In genomic region chr11:285894-286220, GRCh38 we compare ENCODE assay signal across 22 cellular contexts. TPM values are rescaled to one million over a fixed set of nuclear protein-coding genes. Genes with fewer than 3 reads are reported as not detected.
DNase-seq lines count a peak whose midpoint lies in the region; ATAC-seq and TF ChIP-seq lines count a peak whose summit lies in the region.
"Had no signal": no experiment of that assay in that cellular context is flagged by ENCODE, and none has a peak within 500 bp of the region (broad histone marks: within the 10 kb centered on the region; RNA-seq: fewer than 3 reads in every experiment).

No MANE protein-coding gene starts in this region.

- H3K27ac Mint-ChIP-seq in activated naive CD4-positive, alpha-beta T cell treated with anti-CD3 and anti-CD28 coated beads, Interleukin-2, amount 10 ng/mL, durations not matched to agents 7 days and 5 days, result peak overlapping the region; percentile 75
- H3K27ac Mint-ChIP-seq in naive thymus-derived CD4-positive, alpha-beta T cell, result peak overlapping the region in 8 of 9 donors; percentile 26 to 99 (median 90)
- no peak overlapping the region for H3K27ac Mint-ChIP-seq in type B pancreatic cell
- H3K27ac Mint-ChIP-seq: dendritic cell treated with granulocyte-macrophage colony-stimulating factor and Interleukin-4, amounts not matched to agents 40 ng/mL and 50 ng/mL, for 4 days; stimulated activated naive CD8-positive, alpha-beta T cell treated with anti-CD3 and anti-CD28 coated beads, Interleukin-15, Interleukin-2, amounts not matched to agents 100 ng/mL and 50 ng/mL, for 24 hours had no signal

- H3K9me3 Mint-ChIP-seq in activated naive CD4-positive, alpha-beta T cell treated with anti-CD3 and anti-CD28 coated beads, Interleukin-2, amount 10 ng/mL, durations not matched to agents 7 days and 5 days, result no peaks in the 10 kb centered on the region
- peaks cover 0 to 4% (median 0%) of the 10 kb centered on the region in 11 donors for H3K9me3 Mint-ChIP-seq in naive thymus-derived CD4-positive, alpha-beta T cell
- H3K9me3 Mint-ChIP-seq in type B pancreatic cell, result no peaks in the 10 kb centered on the region
- H3K9me3 Mint-ChIP-seq: dendritic cell treated with granulocyte-macrophage colony-stimulating factor and Interleukin-4, amounts not matched to agents 40 ng/mL and 50 ng/mL, for 4 days; stimulated activated naive CD8-positive, alpha-beta T cell treated with anti-CD3 and anti-CD28 coated beads, Interleukin-15, Interleukin-2, amounts not matched to agents 100 ng/mL and 50 ng/mL, for 24 hours had no signal

- H3K36me3 Mint-ChIP-seq in activated naive CD4-positive, alpha-beta T cell treated with anti-CD3 and anti-CD28 coated beads, Interleukin-2, amount 10 ng/mL, durations not matched to agents 7 days and 5 days, result peaks cover 52% of the 10 kb centered on the region
- H3K36me3 Mint-ChIP-seq in naive thymus-derived CD4-positive, alpha-beta T cell, result peaks cover 0 to 40% (median 0%) of the 10 kb centered on the region in 5 donors
- no peaks in the 10 kb centered on the region for H3K36me3 Mint-ChIP-seq in type B pancreatic cell

- peaks cover 0 to 35% (median 14%) of the 10 kb centered on the region in 4 donors for H3K4me1 ChIP-seq in Peyer's patch
- peaks cover 25 to 33% of the 10 kb centered on the region in 2 donors for H3K4me1 ChIP-seq in naive thymus-derived CD4-positive, alpha-beta T cell (ENCODE audit: control insufficient read depth in 2 of 2, insufficient read depth in 2 of 2, low read length in 2 of 2)
- H3K4me1 ChIP-seq: foreskin keratinocyte had no signal

- peaks cover 0 to 25% (median 0%) of the 10 kb centered on the region in 3 donors for H3K36me3 ChIP-seq in Peyer's patch
- H3K36me3 ChIP-seq in naive thymus-derived CD4-positive, alpha-beta T cell (ENCODE audit: control insufficient read depth in 2 of 3, insufficient read depth in 3 of 3, low read length in 3 of 3), result peaks cover 0 to 17% (median 0%) of the 10 kb centered on the region in 3 experiments

- DNase-seq in activated naive CD4-positive, alpha-beta T cell treated with anti-CD3 and anti-CD28 coated beads, Interleukin-2, amount 10 ng/mL, durations not matched to agents 7 days and 5 days, result peak; percentile 21
- DNase-seq in activated naive CD4-positive, alpha-beta T cell treated with anti-CD3 and anti-CD28 coated beads, Interleukin-2, amount 50 U/mL, for 16 hours, result no peak
- DNase-seq in Peyer's patch (peak in 2 of 3 donors; percentile 45 to 46), type B pancreatic cell (ENCODE audit: extremely low spot score, unreplicated experiment) (peak; percentile 66), germinal center (ENCODE audit: low spot score) (no peak), DMS 273 (lab: John Stamatoyannopoulos, UW; ENCODE audit: unreplicated experiment) (no peak)
- DNase-seq in naive thymus-derived CD4-positive, alpha-beta T cell, result peak in 2 of 9 donors; percentile 10 to 21
- DNase-seq: EL, foreskin keratinocyte, kidney glomerular epithelial cell, NCI-H1105, NCI-H2107, NCI-H524 treated with DMSO at 0.1 percent for 48 hours had no signal

- H3K27me3 ChIP-seq in Peyer's patch, result peaks cover 0 to 12% of the 10 kb centered on the region in 2 donors
- H3K27me3 ChIP-seq in naive thymus-derived CD4-positive, alpha-beta T cell (ENCODE audit: control insufficient read depth in 2 of 2, insufficient read depth in 2 of 2, low read length in 2 of 2), result no peaks in the 10 kb centered on the region

- TF ChIP-seq POLR2A in Peyer's patch (IDR thresholded peaks at IDR 0.05), result no peak

- TF ChIP-seq CTCF in Peyer's patch (IDR thresholded peaks at IDR 0.05) (no peak), type B pancreatic cell (conservative IDR thresholded peaks at IDR 0.05) (no peak)

- POLR2A ChIA-PET in naive thymus-derived CD4-positive, alpha-beta T cell (lab: Charles Lee), result interaction anchor here (1.0 to 15.1 kb wide), 9 partner anchors 10 to 38 kb away, joined by 3 to 330 read pairs (median 22); partner anchors contain the start of genes IFITM2, IFITM5 and NLRP6

- peak overlapping the region; percentile 10 for H3K4me3 Mint-ChIP-seq in activated naive CD4-positive, alpha-beta T cell treated with anti-CD3 and anti-CD28 coated beads, Interleukin-2, amount 10 ng/mL, durations not matched to agents 7 days and 5 days
- H3K4me3 Mint-ChIP-seq in naive thymus-derived CD4-positive, alpha-beta T cell, result peak overlapping the region in 6 of 10 donors; percentile 5 to 97 (median 36)
- no peak overlapping the region for H3K4me3 Mint-ChIP-seq in type B pancreatic cell
- H3K4me3 Mint-ChIP-seq: dendritic cell treated with granulocyte-macrophage colony-stimulating factor and Interleukin-4, amounts not matched to agents 40 ng/mL and 50 ng/mL, for 4 days; stimulated activated naive CD8-positive, alpha-beta T cell treated with anti-CD3 and anti-CD28 coated beads, Interleukin-15, Interleukin-2, amounts not matched to agents 100 ng/mL and 50 ng/mL, for 24 hours had no signal

- peak overlapping the region in 2 of 4 donors; percentile 66 to 90 for H3K27ac ChIP-seq in Peyer's patch
- peak overlapping the region; percentile 100 for H3K27ac ChIP-seq in naive thymus-derived CD4-positive, alpha-beta T cell (ENCODE audit: low read depth, low read length)
- H3K27ac ChIP-seq: foreskin keratinocyte had no signal

- peaks cover 69% of the 10 kb centered on the region for H3K4me1 Mint-ChIP-seq in activated naive CD4-positive, alpha-beta T cell treated with anti-CD3 and anti-CD28 coated beads, Interleukin-2, amount 10 ng/mL, durations not matched to agents 7 days and 5 days
- H3K4me1 Mint-ChIP-seq in naive thymus-derived CD4-positive, alpha-beta T cell, result peaks cover 36 to 68% (median 60%) of the 10 kb centered on the region in 7 donors
- peaks cover 10% of the 10 kb centered on the region for H3K4me1 Mint-ChIP-seq in type B pancreatic cell (ENCODE audit: unreplicated experiment)

- H3K27me3 Mint-ChIP-seq in activated naive CD4-positive, alpha-beta T cell treated with anti-CD3 and anti-CD28 coated beads, Interleukin-2, amount 10 ng/mL, durations not matched to agents 7 days and 5 days, result peaks cover 59% of the 10 kb centered on the region
- peaks cover 0 to 36% (median 0%) of the 10 kb centered on the region in 5 donors for H3K27me3 Mint-ChIP-seq in naive thymus-derived CD4-positive, alpha-beta T cell
- H3K27me3 Mint-ChIP-seq in type B pancreatic cell, result peaks cover 31% of the 10 kb centered on the region

- H3K9me3 ChIP-seq in Peyer's patch, result no peaks in the 10 kb centered on the region
- H3K9me3 ChIP-seq in naive thymus-derived CD4-positive, alpha-beta T cell (ENCODE audit: control insufficient read depth in 2 of 3, low read length in 3 of 3), result no peaks in the 10 kb centered on the region

- H3K4me3 ChIP-seq in Peyer's patch, result no peak overlapping the region
- no peak overlapping the region for H3K4me3 ChIP-seq in naive thymus-derived CD4-positive, alpha-beta T cell (ENCODE audit: low read length)

- CTCF ChIA-PET in activated naive CD4-positive, alpha-beta T cell treated with anti-CD3 and anti-CD28 coated beads, Interleukin-2, amount 10 ng/mL, durations not matched to agents 7 days and 5 days (lab: Charles Lee), result interaction anchor here (0.7 to 2.1 kb wide), 3 partner anchors 20 to 35 kb away, joined by 3 to 6 read pairs (median 3); no protein-coding TSS in a partner anchor
- CTCF ChIA-PET in naive thymus-derived CD4-positive, alpha-beta T cell (lab: Charles Lee), result interaction anchor here (1.0 to 1.8 kb wide), 3 partner anchors 12 to 165 kb away, joined by 3 to 8 read pairs (median 4); partner anchors contain the start of gene PTDSS2

- intact Hi-C loops in naive thymus-derived CD4-positive, alpha-beta T cell (cut with micrococcal nuclease), result loop anchor here (5.0 kb wide), 2 partner anchors 34 to 49 kb away; partner anchors contain the start of genes PSMD13 (in 1 of the 2) and SIRT3 (in 1 of the 2)

- no peak for ATAC-seq in naive thymus-derived CD4-positive, alpha-beta T cell
- ATAC-seq in HG02642 (IDR thresholded peaks at IDR 0.05; ENCODE audit: poor library complexity, unreplicated experiment), result no peak
- ATAC-seq: foreskin keratinocyte, HCT116 had no signal

RNA-seq across cellular contexts. Expression of gene PGGHG, which starts 3.1 kb away (rescaled TPM):
- 100 to 1,000 TPM in 3 of 4 donors, 10 to 100 TPM in 1; 94.2 to 385 (median 317) TPM for total RNA-seq in Peyer's patch
- total RNA-seq in naive thymus-derived CD4-positive, alpha-beta T cell, result 100 to 1,000 TPM; 325 to 656 (median 348) TPM
- polyA plus RNA-seq in naive thymus-derived CD4-positive, alpha-beta T cell, result 10 to 100 TPM in 1 of 2 donors, 1 to 10 TPM in 1; 5.1 to 11.7 TPM
- total RNA-seq in type B pancreatic cell (ENCODE audit: low replicate concordance), result 12.6 and 32.5 TPM in 2 replicates

RNA-seq across cellular contexts. Expression of gene NLRP6, which starts 7.7 kb away (rescaled TPM):
- 100 to 1,000 TPM; 109 to 687 (median 492) TPM for total RNA-seq in Peyer's patch
- 10 to 100 TPM in 3 of 5 experiments, 1 to 10 TPM in 2; 5.4 to 24.7 (median 13.8) TPM for total RNA-seq in naive thymus-derived CD4-positive, alpha-beta T cell
- polyA plus RNA-seq in naive thymus-derived CD4-positive, alpha-beta T cell, result 10 to 100 TPM in 1 of 2 donors, 1 to 10 TPM in 1; 8.5 to 20.4 TPM
- 0.19 TPM in 1 of 2 replicates, not detected in the other for total RNA-seq in type B pancreatic cell (ENCODE audit: low replicate concordance)
- total RNA-seq: foreskin keratinocyte, HT-29, urinary bladder had no signal
- polyA plus RNA-seq: foreskin keratinocyte, neural cell had no signal

RNA-seq across cellular contexts. Expression of gene IFITM5, which starts 13.5 kb away (rescaled TPM):
- total RNA-seq in Peyer's patch (not detected), type B pancreatic cell (ENCODE audit: low replicate concordance) (not detected in 2 replicates)
- total RNA-seq in naive thymus-derived CD4-positive, alpha-beta T cell, result not detected
- not detected for polyA plus RNA-seq in naive thymus-derived CD4-positive, alpha-beta T cell
- total RNA-seq: foreskin keratinocyte; HT-29; OCI-LY7; T-helper 2 cell treated with Interferon-gamma antibody and Interleukin-4, amounts not matched to agents 100 ng/mL and 5 ng/mL, for 36 hours; urinary bladder had no signal
- polyA plus RNA-seq: foreskin keratinocyte, neural cell, urinary bladder had no signal

RNA-seq across cellular contexts. Expression of gene IFITM2, which starts 21.8 kb away (rescaled TPM):
- total RNA-seq in Peyer's patch, result 10 to 100 TPM; 15.6 to 98.2 (median 46.0) TPM
- 1,000 to 10,000 TPM in 1 of 5 experiments, 100 to 1,000 TPM in 4; 143 to 1,924 (median 528) TPM for total RNA-seq in naive thymus-derived CD4-positive, alpha-beta T cell
- 1,000 to 10,000 TPM; 2,860 to 3,315 TPM for polyA plus RNA-seq in naive thymus-derived CD4-positive, alpha-beta T cell
- 109 and 238 TPM in 2 replicates for total RNA-seq in type B pancreatic cell (ENCODE audit: low replicate concordance)
- polyA plus RNA-seq: neural cell had no signal

RNA-seq across cellular contexts. Expression of gene IFITM1, which starts 28.0 kb away (rescaled TPM):
- 100 to 1,000 TPM in 2 of 4 donors, 10 to 100 TPM in 2; 45.9 to 141 (median 89.6) TPM for total RNA-seq in Peyer's patch
- 100 to 1,000 TPM in 4 of 5 experiments, 10 to 100 TPM in 1; 97.4 to 985 (median 241) TPM for total RNA-seq in naive thymus-derived CD4-positive, alpha-beta T cell
- polyA plus RNA-seq in naive thymus-derived CD4-positive, alpha-beta T cell, result 1,000 to 10,000 TPM; 1,878 to 2,355 TPM
- 34.1 and 192 TPM in 2 replicates for total RNA-seq in type B pancreatic cell (ENCODE audit: low replicate concordance)

Comparison
In these comparisons a context has a peak if more than half of its experiments do, and no peak if none do; other contexts are left out.
1. DNase-seq: peak in activated naive CD4-positive, alpha-beta T cell treated with anti-CD3 and anti-CD28 coated beads, Interleukin-2, amount 10 ng/mL, durations not matched to agents 7 days and 5 days (single experiment), Peyer's patch (2 of 3) and type B pancreatic cell (single experiment); none in activated naive CD4-positive, alpha-beta T cell treated with anti-CD3 and anti-CD28 coated beads, Interleukin-2, amount 50 U/mL, for 16 hours (single experiment), germinal center (single experiment) and DMS 273 (single experiment).